9 cellular contexts compared by ENCODE assay signal in genomic region chr9:117414906-117415583, GRCh38. TPM values are rescaled to one million over a fixed set of nuclear protein-coding genes. Genes with fewer than 3 reads are reported as not detected.
DNase-seq lines count a peak whose midpoint lies in the region; ATAC-seq lines count a peak whose summit lies in the region.
"Had no signal": no experiment of that assay in that cellular context is flagged by ENCODE, and none has a peak within 500 bp of the region (broad histone marks: within the 10 kb centered on the region; RNA-seq: fewer than 3 reads in every experiment).

Gene ASTN2 (minus strand): TSS chr9:117415057. CDS start chr9:117414938, 119 bp downstream.

- H4K20me1 ChIP-seq in GM23248 (ENCODE audit: insufficient read depth) = no peaks in the 10 kb centered on the region

- peak within 1 kb of the TSS; percentile 23 to 43 for H3K4me3 Mint-ChIP-seq in stimulated activated naive B cell treated with anti-CD40 and anti-IgM and Interleukin-4, amounts not matched to agents 10 μg/mL and 1 μg/mL and 100 μg/mL, for 72 hours

- H3K27ac Mint-ChIP-seq in stimulated activated naive B cell treated with anti-CD40 and anti-IgM and Interleukin-4, amounts not matched to agents 10 μg/mL and 1 μg/mL and 100 μg/mL, for 72 hours = no peak within 1 kb of the TSS

- H3K9ac ChIP-seq in GM23248 = no peak within 1 kb of the TSS

- H3K9me3 Mint-ChIP-seq in stimulated activated naive B cell treated with anti-CD40 and anti-IgM and Interleukin-4, amounts not matched to agents 10 μg/mL and 1 μg/mL and 100 μg/mL, for 72 hours = no peaks in the 10 kb centered on the region

- no peaks in the 10 kb centered on the region for H3K36me3 Mint-ChIP-seq in stimulated activated naive B cell treated with anti-CD40 and anti-IgM and Interleukin-4, amounts not matched to agents 10 μg/mL and 1 μg/mL and 100 μg/mL, for 72 hours

- 1 to 2% methylated on average over 7 to 40 of the region's 53 CpGs for WGBS in GM23248 (ENCODE audit: low coverage in 1 of 2, low lambda C conversion rate in 2 of 2, missing lambda C conversion rate in 2 of 2), 2 experiments

- H3K27me3 ChIP-seq in GM23248 (replicated peaks; ENCODE audit: insufficient read depth) = peaks cover 52% of the 10 kb centered on the region

- peaks cover 20 to 39% of the 10 kb centered on the region in 2 donors for H3K27me3 Mint-ChIP-seq in stimulated activated naive B cell treated with anti-CD40 and anti-IgM and Interleukin-4, amounts not matched to agents 10 μg/mL and 1 μg/mL and 100 μg/mL, for 72 hours

- peaks cover 0 to 1% of the 10 kb centered on the region in 2 donors for H3K4me1 Mint-ChIP-seq in stimulated activated naive B cell treated with anti-CD40 and anti-IgM and Interleukin-4, amounts not matched to agents 10 μg/mL and 1 μg/mL and 100 μg/mL, for 72 hours

- H3K4me1 ChIP-seq in GM23248 (ENCODE audit: insufficient read depth) = no peaks in the 10 kb centered on the region

- in situ Hi-C loops in GM23248 (cut with MboI) = no loop called here

- H3K36me3 ChIP-seq in GM23248 (ENCODE audit: low read depth) = no peaks in the 10 kb centered on the region

- no peaks in the 10 kb centered on the region for H3F3A ChIP-seq in GM23248 (ENCODE audit: insufficient read depth)

- DNase-seq in GM23248 (no peak), amygdala (lab: John Stamatoyannopoulos, UW) (peak in 35 of 56 donors; percentile 17 to 73 (median 52)), iPS-NIHi7 (ENCODE audit: extremely low spot score) (peak; percentile 53), SIG-M5 (lab: John Stamatoyannopoulos, UW) (no peak), kidney glomerular epithelial cell (lab: John Stamatoyannopoulos, UW) (no peak)
- DNase-seq in stimulated activated naive B cell treated with anti-CD40 and anti-IgM and Interleukin-4, amounts not matched to agents 10 μg/mL and 1 μg/mL and 100 μg/mL, for 72 hours = no peak

- H3K9me2 ChIP-seq in GM23248 (ENCODE audit: insufficient read depth) = no peaks in the 10 kb centered on the region

- no peak within 1 kb of the TSS for H3K27ac ChIP-seq in GM23248

- H3K4me2 ChIP-seq in GM23248 (ENCODE audit: unreplicated experiment) = peak within 1 kb of the TSS; percentile 86

- no peaks in the 10 kb centered on the region for H3K79me2 ChIP-seq in GM23248 (ENCODE audit: insufficient read depth)

- H3K4me3 ChIP-seq in GM23248 = peak within 1 kb of the TSS; percentile 62
- H3K4me3 ChIP-seq: K562 had no signal

- 0 out of 2 replicates have a peak within 1 kb of the TSS, but pooled peaks have one; percentile 56 for H2AFZ ChIP-seq in GM23248

- ATAC-seq in stimulated activated naive B cell treated with anti-CD40 and anti-IgM and Interleukin-4, amounts not matched to agents 10 μg/mL and 1 μg/mL and 100 μg/mL, for 72 hours (replicated peaks) = no peak
- ATAC-seq in GM18520 (IDR thresholded peaks at IDR 0.05; ENCODE audit: unreplicated experiment) (no peak), GM21576 (IDR thresholded peaks at IDR 0.05; ENCODE audit: unreplicated experiment) (no peak)
- ATAC-seq: K562 had no signal

- no peaks in the 10 kb centered on the region for H3K9me3 ChIP-seq in GM23248 (ENCODE audit: low read depth)

RNA-seq across cellular contexts. Expression of gene ASTN2, which starts in this region (rescaled TPM):
- total RNA-seq in GM23248 (2014; rRNA removed; shearing (Covaris generic)) = 3.8 and 7.5 TPM in 2 replicates
- polyA plus RNA-seq in GM23248 (2016; fragmentation: Nextera tagmentation; extraction: Ambion mirVana) = 5.8 TPM in 2 replicates

Comparison
In these comparisons a context has a peak if more than half of its experiments do, and no peak if none do; other contexts are left out.
1. DNase-seq: peak in amygdala (35 of 56) and iPS-NIHi7 (single experiment); none in GM23248 (single experiment), stimulated activated naive B cell treated with anti-CD40 and anti-IgM and Interleukin-4, amounts not matched to agents 10 μg/mL and 1 μg/mL and 100 μg/mL, for 72 hours (single experiment), SIG-M5 (single experiment) and kidney glomerular epithelial cell (single experiment).